Comparison of ENCODE assay signal across 1 cellular context in the genomic region with DNA sequence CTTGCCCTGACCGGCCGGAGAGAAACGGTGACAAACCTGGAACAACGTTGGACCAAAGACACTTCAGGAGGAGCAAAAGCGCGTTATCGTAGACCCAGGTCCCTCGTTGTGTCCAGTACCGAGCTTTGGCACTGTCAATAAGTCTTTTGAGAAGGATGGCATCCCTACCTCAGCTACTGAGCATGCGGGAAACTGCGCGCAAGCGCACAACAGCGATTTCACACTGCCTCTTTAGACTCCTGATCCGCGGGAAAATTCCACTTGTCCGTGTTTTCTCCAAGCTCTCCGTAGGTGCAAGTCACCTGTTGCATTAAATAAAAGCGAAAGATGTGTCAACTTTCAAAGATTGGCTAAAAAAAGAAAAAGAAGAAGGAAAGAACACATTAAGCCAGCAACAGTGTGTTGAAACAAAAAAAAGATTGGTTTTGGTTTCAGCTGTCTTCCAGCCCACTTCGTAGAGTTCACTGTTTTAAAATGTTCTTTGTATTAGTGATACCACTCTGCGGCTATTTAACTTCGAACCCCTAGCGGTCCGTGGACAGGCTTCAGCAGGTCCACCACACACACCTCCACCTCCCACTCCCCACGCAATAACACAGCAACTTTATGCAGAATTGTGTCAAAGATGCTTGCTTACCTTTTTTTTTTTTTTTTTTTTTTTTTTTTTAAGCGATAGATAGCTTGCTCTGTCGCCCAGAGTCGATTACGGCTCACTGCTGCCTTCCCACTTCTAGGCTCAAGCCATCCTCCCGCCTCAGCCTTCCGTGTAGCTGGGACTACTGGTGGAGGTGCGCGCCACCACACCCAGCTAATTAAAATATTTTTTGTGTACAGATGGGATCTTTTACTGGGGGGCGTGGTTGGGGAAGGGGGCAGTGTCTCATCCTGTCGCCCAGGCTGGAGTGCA.
TF ChIP-seq lines count a peak whose summit lies in the region.

A gene with protein sequence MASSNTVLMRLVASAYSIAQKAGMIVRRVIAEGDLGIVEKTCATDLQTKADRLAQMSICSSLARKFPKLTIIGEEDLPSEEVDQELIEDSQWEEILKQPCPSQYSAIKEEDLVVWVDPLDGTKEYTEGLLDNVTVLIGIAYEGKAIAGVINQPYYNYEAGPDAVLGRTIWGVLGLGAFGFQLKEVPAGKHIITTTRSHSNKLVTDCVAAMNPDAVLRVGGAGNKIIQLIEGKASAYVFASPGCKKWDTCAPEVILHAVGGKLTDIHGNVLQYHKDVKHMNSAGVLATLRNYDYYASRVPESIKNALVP (minus strand): TSS at position 139 of the 907 bp plus-strand sequence. CDS start 9,942 bp downstream, outside the sequence.

TF ChIP-seq in K562, 482 proteins besides CTCF, POLR2A, EP300 and RAD21 (continued from another document and continues in another):
- TF ChIP-seq, protein P1, sequence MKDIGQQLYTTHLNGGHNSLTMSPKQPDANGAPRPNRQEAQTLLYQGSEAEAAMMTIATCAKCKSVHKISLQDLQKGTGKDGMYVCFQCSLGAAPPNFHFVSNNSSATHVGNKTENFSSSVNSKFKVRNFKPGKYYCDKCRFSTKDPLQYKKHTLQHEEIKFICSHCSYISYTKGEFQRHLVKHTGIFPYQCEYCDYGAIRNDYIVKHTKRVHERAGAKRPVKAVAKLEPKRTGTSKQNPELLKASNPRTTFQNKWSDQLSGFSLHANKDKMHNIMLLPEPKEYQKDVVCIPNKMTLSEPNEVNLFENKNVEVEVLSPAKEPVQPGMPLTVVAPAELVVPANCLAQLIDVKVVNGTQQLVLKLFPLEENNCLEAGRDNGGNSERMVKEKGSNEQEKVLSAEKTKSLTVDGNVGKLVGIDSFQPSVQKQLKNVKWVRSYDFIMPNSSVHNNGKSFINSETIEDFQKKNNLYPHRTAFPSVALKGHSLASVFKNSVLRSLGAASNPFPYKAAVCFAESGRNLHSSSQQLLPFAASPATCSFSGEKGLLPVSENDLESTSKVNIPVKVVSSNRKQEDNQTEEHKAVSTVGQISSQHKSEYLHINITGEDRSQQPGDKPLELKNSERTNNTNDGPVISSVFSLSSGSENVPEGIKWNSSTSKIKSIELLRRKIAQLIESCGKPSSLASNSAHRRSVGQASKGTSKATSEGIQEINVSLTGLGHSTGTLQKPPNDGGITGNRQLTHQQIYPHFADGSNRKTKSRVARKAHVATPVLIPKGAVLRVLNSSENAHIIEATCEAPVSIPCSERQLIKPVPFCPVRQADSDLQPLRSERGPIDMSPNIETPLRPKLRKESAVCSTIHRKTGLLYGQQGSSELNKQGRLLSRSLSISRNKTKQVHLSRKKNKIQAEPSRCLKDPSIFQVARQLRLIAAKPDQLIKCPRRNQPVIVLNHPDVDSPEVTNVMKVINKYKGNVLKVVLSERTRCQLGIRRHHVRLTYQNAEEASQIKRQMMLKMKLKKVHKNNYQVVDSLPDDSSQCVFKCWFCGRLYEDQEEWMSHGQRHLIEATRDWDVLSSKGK (CRISPR knock-in tag; IDR thresholded peaks at IDR 0.05), result no peak
- TF ChIP-seq ATF2 (CRISPR knock-in tag; IDR thresholded peaks at IDR 0.05) (no peak), ARID4B (CRISPR knock-in tag; IDR thresholded peaks at IDR 0.05) (peak; percentile 15; the same call in 1 of the 2 replicates), CREM (IDR thresholded peaks at IDR 0.05; ENCODE audit: low read depth) (peak; percentile 74), SMAD3 (CRISPR knock-in tag; conservative IDR thresholded peaks at IDR 0.05) (0 out of 2 replicates have a peak, but pooled peaks have one; percentile 17), MYNN (IDR thresholded peaks at IDR 0.05) (no peak), MYNN (CRISPR knock-in tag; IDR thresholded peaks at IDR 0.05) (no peak), ZNF175 (CRISPR knock-in tag; IDR thresholded peaks at IDR 0.05; ENCODE audit: low read depth) (no peak), STAG1 (CRISPR knock-in tag; IDR thresholded peaks at IDR 0.05; ENCODE audit: borderline replicate concordance) (no peak), POU5F1 (IDR thresholded peaks at IDR 0.05; ENCODE audit: borderline replicate concordance, low read depth, low read length, partially characterized antibody) (no peak), ARID1B (IDR thresholded peaks at IDR 0.05) (peak; percentile 6; the same call in 1 of the 2 replicates), MIER1 (IDR thresholded peaks at IDR 0.05; ENCODE audit: low read depth) (no peak), CBFA2T3 (IDR thresholded peaks at IDR 0.05) (no peak), RREB1 (CRISPR knock-in tag; IDR thresholded peaks at IDR 0.05) (0 out of 2 replicates have a peak, but pooled peaks have one; percentile 88), ZFPM2 (CRISPR knock-in tag; IDR thresholded peaks at IDR 0.05) (no peak), PATZ1 (CRISPR knock-in tag; IDR thresholded peaks at IDR 0.05; ENCODE audit: borderline replicate concordance) (no peak), TEAD1 (CRISPR knock-in tag; IDR thresholded peaks at IDR 0.05) (peak; percentile 50 to 58; a peak in 2 of 4 replicates), NR2C2 (CRISPR knock-in tag; IDR thresholded peaks at IDR 0.05) (0 out of 2 replicates have a peak, but pooled peaks have one; percentile 18), NR2C2 (tag; IDR thresholded peaks at IDR 0.05) (no peak), ZNF354B (CRISPR knock-in tag; IDR thresholded peaks at IDR 0.05) (no peak), PTRF (tag; IDR thresholded peaks at IDR 0.05) (no peak), ZNF445 (CRISPR knock-in tag; IDR thresholded peaks at IDR 0.05; ENCODE audit: low read depth) (no peak), SOX6 (IDR thresholded peaks at IDR 0.05) (peak; percentile 47; the same call in 1 of the 2 replicates), HMBOX1 (IDR thresholded peaks at IDR 0.05) (no peak), ZBTB9 (CRISPR knock-in tag; IDR thresholded peaks at IDR 0.05) (0 out of 2 replicates have a peak, but pooled peaks have one; percentile 41), HDGF (IDR thresholded peaks at IDR 0.05) (no peak)
- TF ChIP-seq, protein P2, sequence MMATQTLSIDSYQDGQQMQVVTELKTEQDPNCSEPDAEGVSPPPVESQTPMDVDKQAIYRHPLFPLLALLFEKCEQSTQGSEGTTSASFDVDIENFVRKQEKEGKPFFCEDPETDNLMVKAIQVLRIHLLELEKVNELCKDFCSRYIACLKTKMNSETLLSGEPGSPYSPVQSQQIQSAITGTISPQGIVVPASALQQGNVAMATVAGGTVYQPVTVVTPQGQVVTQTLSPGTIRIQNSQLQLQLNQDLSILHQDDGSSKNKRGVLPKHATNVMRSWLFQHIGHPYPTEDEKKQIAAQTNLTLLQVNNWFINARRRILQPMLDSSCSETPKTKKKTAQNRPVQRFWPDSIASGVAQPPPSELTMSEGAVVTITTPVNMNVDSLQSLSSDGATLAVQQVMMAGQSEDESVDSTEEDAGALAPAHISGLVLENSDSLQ (IDR thresholded peaks at IDR 0.05), result peak; percentile 75
